In the genomic region with DNA sequence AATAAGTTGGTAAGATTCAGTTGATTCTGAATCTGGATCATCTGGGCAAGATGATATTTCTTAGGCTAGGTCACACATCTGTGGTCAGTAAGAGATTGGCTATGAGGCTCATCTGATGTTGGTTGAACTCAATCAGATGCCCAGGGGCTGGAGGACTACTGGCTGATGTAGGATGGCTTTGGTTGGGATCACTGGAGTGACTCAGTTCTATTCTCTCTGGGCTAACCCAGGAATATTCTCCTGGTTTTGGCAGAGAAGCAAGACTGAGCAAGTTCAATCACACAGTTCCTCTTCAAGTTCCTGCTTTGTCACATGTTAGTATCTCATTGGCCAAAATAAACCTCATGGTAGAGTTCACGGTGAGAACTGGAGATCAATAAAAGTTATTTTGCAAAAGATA, we compare ENCODE assay signal across 28 cellular contexts.
"Had no signal": no experiment of that assay in that cellular context is flagged by ENCODE, and none has a peak within 500 bp of the region (broad histone marks: within the 10 kb centered on the region; RNA-seq: fewer than 3 reads in every experiment).

No MANE protein-coding gene starts in this region.

- H3K27ac Mint-ChIP-seq: effector memory CD8-positive, alpha-beta T cell; mesothelial cell of epicardium; naive B cell; natural killer cell treated with Interleukin-12 subunit alpha and Interleukin-12 subunit beta and Interleukin-15 and Interleukin-18, amount 100 ng/mL, for 72 hours; stimulated activated memory B cell treated with anti-CD40 and anti-IgM and Interleukin-4, amounts not matched to agents 10 μg/mL and 1 μg/mL and 100 μg/mL, for 72 hours; type B pancreatic cell had no signal

- H3K9me3 ChIP-seq: gastrocnemius medialis, mucosa of descending colon, neutrophil, prostate gland, right atrium auricular region, testis, tibial artery had no signal

- H3K4me3 Mint-ChIP-seq: effector memory CD8-positive, alpha-beta T cell; mesothelial cell of epicardium; naive B cell; natural killer cell treated with Interleukin-12 subunit alpha and Interleukin-12 subunit beta and Interleukin-15 and Interleukin-18, amount 100 ng/mL, for 72 hours; neural crest cell; stimulated activated memory B cell treated with anti-CD40 and anti-IgM and Interleukin-4, amounts not matched to agents 10 μg/mL and 1 μg/mL and 100 μg/mL, for 72 hours; type B pancreatic cell had no signal

- H3K4me1 ChIP-seq: gastrocnemius medialis, prostate gland, right atrium auricular region, spleen, testis, tibial artery had no signal

- H3K4me3 ChIP-seq: gastrocnemius medialis, lung, mucosa of descending colon, prostate gland, right atrium auricular region, skin epidermis, spleen, testis, tibial artery had no signal

- ATAC-seq: effector memory CD8-positive, alpha-beta T cell; esophagus mucosa; gastrocnemius medialis; left lobe of liver; mucosa of descending colon; natural killer cell treated with Interleukin-12 subunit alpha and Interleukin-12 subunit beta and Interleukin-15 and Interleukin-18, amount 100 ng/mL, for 72 hours; stimulated activated memory B cell treated with anti-CD40 and anti-IgM and Interleukin-4, amounts not matched to agents 10 μg/mL and 1 μg/mL and 100 μg/mL, for 72 hours; stimulated activated naive CD8-positive, alpha-beta T cell treated with anti-CD3 and anti-CD28 coated beads, Interleukin-15, Interleukin-2, amounts not matched to agents 100 U/mL and 50 U/mL, for 24 hours had no signal

- DNase-seq: cortex of kidney; effector memory CD8-positive, alpha-beta T cell; gastrocnemius medialis; head of caudate nucleus; kidney; mesenchymal stem cell; mucosa of descending colon; naive B cell; spleen; stimulated activated CD4-positive, alpha-beta T cell treated with anti-CD3 and anti-CD28 coated beads, Interleukin-4, amount 100 ng/mL, for 4 hours; stimulated activated naive CD8-positive, alpha-beta T cell treated with anti-CD3 and anti-CD28 coated beads, Interleukin-15, Interleukin-2, amounts not matched to agents 100 U/mL and 50 U/mL, for 24 hours; substantia nigra; testis; tibial artery had no signal

- H3K9me3 Mint-ChIP-seq: mesothelial cell of epicardium; stimulated activated memory B cell treated with anti-CD40 and anti-IgM and Interleukin-4, amounts not matched to agents 10 μg/mL and 1 μg/mL and 100 μg/mL, for 72 hours; type B pancreatic cell had no signal

- H3K36me3 Mint-ChIP-seq: mesothelial cell of epicardium; naive B cell; stimulated activated memory B cell treated with anti-CD40 and anti-IgM and Interleukin-4, amounts not matched to agents 10 μg/mL and 1 μg/mL and 100 μg/mL, for 72 hours; type B pancreatic cell had no signal

- FAIRE-seq: endometrium, kidney had no signal

- H3K27me3 ChIP-seq: gastrocnemius medialis, neutrophil, right atrium auricular region, spleen, testis, tibial artery had no signal

- H3K27ac ChIP-seq: epithelial cell of prostate, gastrocnemius medialis, neutrophil, prostate gland, right atrium auricular region, skin epidermis, spleen, testis, tibial artery had no signal

- H3K4me1 Mint-ChIP-seq: mesothelial cell of epicardium; naive B cell; neural crest cell; stimulated activated memory B cell treated with anti-CD40 and anti-IgM and Interleukin-4, amounts not matched to agents 10 μg/mL and 1 μg/mL and 100 μg/mL, for 72 hours had no signal

- H3K27me3 Mint-ChIP-seq: effector memory CD8-positive, alpha-beta T cell; naive B cell; natural killer cell treated with Interleukin-12 subunit alpha and Interleukin-12 subunit beta and Interleukin-15 and Interleukin-18, amount 100 ng/mL, for 72 hours; stimulated activated memory B cell treated with anti-CD40 and anti-IgM and Interleukin-4, amounts not matched to agents 10 μg/mL and 1 μg/mL and 100 μg/mL, for 72 hours; type B pancreatic cell had no signal

- H3K36me3 ChIP-seq: gastrocnemius medialis, neutrophil, prostate gland, right atrium auricular region, spleen, tibial artery had no signal
